ENCODE assay signal across 1 cellular context in genomic region chr7:28149291-28150101, GRCh38.
TF ChIP-seq lines count a peak whose summit lies in the region.

No MANE protein-coding gene starts in this region.

TF ChIP-seq in GM12878, 131 proteins besides CTCF, POLR2A, EP300 and RAD21 (continued from another document):
- no peak for TF ChIP-seq MAX (IDR thresholded peaks at IDR 0.05; ENCODE audit: low read depth, low read length)
- TF ChIP-seq FOS (IDR thresholded peaks at IDR 0.05; ENCODE audit: borderline replicate concordance, extremely low read depth, insufficient read length) = no peak
- no peak for TF ChIP-seq CBX3 (IDR thresholded peaks at IDR 0.05; ENCODE audit: borderline replicate concordance, low read depth)
- TF ChIP-seq NBN (IDR thresholded peaks at IDR 0.05) = no peak
- no peak for TF ChIP-seq RB1 (IDR thresholded peaks at IDR 0.05; ENCODE audit: borderline replicate concordance)
- TF ChIP-seq ZNF384 (IDR thresholded peaks at IDR 0.05; ENCODE audit: borderline replicate concordance, low read depth, low read length) = no peak
- TF ChIP-seq TBL1XR1 (IDR thresholded peaks at IDR 0.05; ENCODE audit: low read depth, low read length) = 0 out of 2 replicates have a peak, but pooled peaks have one; percentile 36
- TF ChIP-seq IKZF2 (IDR thresholded peaks at IDR 0.05) = peak; percentile 58 to 69; a peak in 3 of 4 replicates
- no peak for TF ChIP-seq JUNB (IDR thresholded peaks at IDR 0.05)
- no peak for TF ChIP-seq SP1 (IDR thresholded peaks at IDR 0.05; ENCODE audit: low read depth, low read length)
- no peak for TF ChIP-seq ZNF274 (IDR thresholded peaks at IDR 0.05; ENCODE audit: insufficient read depth, insufficient read length)
- TF ChIP-seq, protein P1, sequence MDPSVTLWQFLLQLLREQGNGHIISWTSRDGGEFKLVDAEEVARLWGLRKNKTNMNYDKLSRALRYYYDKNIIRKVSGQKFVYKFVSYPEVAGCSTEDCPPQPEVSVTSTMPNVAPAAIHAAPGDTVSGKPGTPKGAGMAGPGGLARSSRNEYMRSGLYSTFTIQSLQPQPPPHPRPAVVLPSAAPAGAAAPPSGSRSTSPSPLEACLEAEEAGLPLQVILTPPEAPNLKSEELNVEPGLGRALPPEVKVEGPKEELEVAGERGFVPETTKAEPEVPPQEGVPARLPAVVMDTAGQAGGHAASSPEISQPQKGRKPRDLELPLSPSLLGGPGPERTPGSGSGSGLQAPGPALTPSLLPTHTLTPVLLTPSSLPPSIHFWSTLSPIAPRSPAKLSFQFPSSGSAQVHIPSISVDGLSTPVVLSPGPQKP (IDR thresholded peaks at IDR 0.05; ENCODE audit: low read depth, low read length) = 0 out of 2 replicates have a peak, but pooled peaks have one; percentile 28
- no peak for TF ChIP-seq SUZ12 (IDR thresholded peaks at IDR 0.05; ENCODE audit: unreplicated experiment)
- no peak for TF ChIP-seq ZNF622 (IDR thresholded peaks at IDR 0.05)
- TF ChIP-seq HCFC1 (IDR thresholded peaks at IDR 0.05; ENCODE audit: low read length) = no peak
- no peak for TF ChIP-seq STAT1 (conservative IDR thresholded peaks at IDR 0.05)
- TF ChIP-seq GABPA (IDR thresholded peaks at IDR 0.05; ENCODE audit: low read depth) = no peak
- no peak for TF ChIP-seq USF1 (IDR thresholded peaks at IDR 0.05; ENCODE audit: borderline replicate concordance, extremely low read length, insufficient read depth, low read depth, low read length)
- TF ChIP-seq PAX5 (IDR thresholded peaks at IDR 0.05; ENCODE audit: borderline replicate concordance, low read depth, low read length) = 0 out of 2 replicates have a peak, but pooled peaks have one; percentile 36
- peak; percentile 37; the same call in 1 of the 2 replicates for TF ChIP-seq GATAD2B (conservative IDR thresholded peaks at IDR 0.05; ENCODE audit: low read depth)
- no peak for TF ChIP-seq TCF3 (IDR thresholded peaks at IDR 0.05; ENCODE audit: borderline replicate concordance, insufficient read depth, low read depth, low read length)
- TF ChIP-seq MYB (IDR thresholded peaks at IDR 0.05; ENCODE audit: borderline replicate concordance, low read depth, low read length) = no peak
- TF ChIP-seq HDGF (IDR thresholded peaks at IDR 0.05) = no peak
- no peak for TF ChIP-seq ZBED1 (IDR thresholded peaks at IDR 0.05; ENCODE audit: borderline replicate concordance)
- peak; percentile 30; the same call in 1 of the 2 replicates for TF ChIP-seq BCL11A (IDR thresholded peaks at IDR 0.05; ENCODE audit: low read depth, low read length)
TF ChIP-seq in GM12878: peak in this region for 14.
